28 cellular contexts compared by ENCODE assay signal in genomic region chr7:72077776-72078175, GRCh38.
"Had no signal": no experiment of that assay in that cellular context is flagged by ENCODE, and none has a peak within 500 bp of the region (broad histone marks: within the 10 kb centered on the region; RNA-seq: fewer than 3 reads in every experiment).

No MANE protein-coding gene starts in this region.

- H3K9me3 ChIP-seq: esophagus squamous epithelium had no signal

- DNase-seq: activated CD4-positive, alpha-beta memory T cell treated with anti-CD3 and anti-CD28 coated beads, Interleukin-2, amount 10 ng/mL, durations not matched to agents 7 days and 5 days; activated CD4-positive, alpha-beta T cell treated with anti-CD3 and anti-CD28 coated beads for 1 hour; activated CD4-positive, alpha-beta T cell treated with anti-CD3 and anti-CD28 coated beads for 4 hours; activated CD4-positive, alpha-beta T cell treated with anti-CD3 and anti-CD28 coated beads, Interleukin-2, amount 10 ng/mL, durations not matched to agents 7 days and 5 days; activated CD4-positive, alpha-beta T cell treated with anti-CD3 and anti-CD28 coated beads, Interleukin-2, amount 50 U/mL, for 4 hours; activated CD8-positive, alpha-beta memory T cell treated with anti-CD3 and anti-CD28 coated beads, Interleukin-2, amount 50 U/mL, for 48 hours; activated gamma-delta T cell treated with Interleukin-2 at 50 U/mL for 16 hours; activated naive CD4-positive, alpha-beta T cell treated with anti-CD3 and anti-CD28 coated beads, Interleukin-2, amount 50 U/mL, for 16 hours; activated naive CD4-positive, alpha-beta T cell treated with Interleukin-2 at 50 U/mL for 16 hours; activated T-cell treated with anti-CD3 and anti-CD28 coated beads for 4 hours; activated T-cell treated with anti-CD3 and anti-CD28 coated beads, Interleukin-2, amount 50 U/mL, for 24 hours; activated T-cell treated with anti-CD3 and anti-CD28 coated beads, Interleukin-2, amount 50 U/mL, for 72 hours; amniotic stem cell; brain microvascular endothelial cell; cortex of kidney; dermis blood vessel endothelial cell; effector CD4-positive, alpha-beta T cell; effector memory CD8-positive, alpha-beta T cell; erythroblast; esophagus squamous epithelium; foreskin melanocyte; heart left ventricle; T-helper 2 cell had no signal

- H3K27ac ChIP-seq: brain microvascular endothelial cell, esophagus squamous epithelium, gastroesophageal sphincter, heart left ventricle had no signal

- H3K4me1 ChIP-seq: esophagus squamous epithelium, gastroesophageal sphincter, heart left ventricle had no signal

- H3K4me3 ChIP-seq: esophagus squamous epithelium, gastroesophageal sphincter, heart left ventricle had no signal

- ATAC-seq: activated T-cell treated with anti-CD3 and anti-CD28 coated beads, Interleukin-2, amount 50 U/mL, for 72 hours; effector memory CD8-positive, alpha-beta T cell; gastroesophageal sphincter; heart left ventricle; WTC11 had no signal

- H3K36me3 ChIP-seq: brain microvascular endothelial cell, esophagus squamous epithelium, gastroesophageal sphincter, heart left ventricle had no signal

- FAIRE-seq: astrocyte, bronchial epithelial cell, colon had no signal

- H3K27me3 ChIP-seq: brain microvascular endothelial cell, esophagus squamous epithelium, gastroesophageal sphincter, heart left ventricle had no signal
